In the genomic region with DNA sequence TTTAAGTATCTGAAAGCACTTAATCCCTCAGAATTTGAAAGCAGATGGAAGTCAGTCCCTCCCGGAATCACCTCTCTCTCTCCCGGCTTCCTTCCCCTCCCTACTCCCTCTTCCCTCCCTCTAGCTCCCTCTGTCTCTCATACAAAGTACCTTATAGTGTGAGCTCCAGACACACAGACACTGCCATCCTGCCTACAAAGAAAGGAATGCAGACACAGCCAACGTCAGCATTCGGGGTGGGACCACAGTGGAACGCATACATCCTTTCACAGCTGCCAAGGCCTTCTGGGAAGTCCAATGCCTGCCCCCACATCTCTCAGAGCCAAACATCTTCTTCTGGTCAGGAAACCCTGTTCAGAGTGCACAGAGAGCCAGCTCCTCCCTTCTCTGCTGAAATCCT, we compare ENCODE assay signal across 8 cellular contexts. TPM values are rescaled to one million over a fixed set of nuclear protein-coding genes. Genes with fewer than 3 reads are reported as not detected.
DNase-seq lines count a peak whose midpoint lies in the region; ATAC-seq and TF ChIP-seq lines count a peak whose summit lies in the region.

No MANE protein-coding gene starts in this region.

- no peaks in the 10 kb centered on the region for H4K20me1 ChIP-seq in HCT116 (ENCODE audit: insufficient read depth)
- no peaks in the 10 kb centered on the region for H4K20me1 ChIP-seq in SK-N-SH (ENCODE audit: insufficient read depth)

- peaks cover 0 to 8% of the 10 kb centered on the region in 2 experiments; a peak in 2 of 4 replicates for H3K4me1 ChIP-seq in HCT116 (ENCODE audit: control insufficient read depth in 1 of 2, insufficient read depth in 2 of 2, low read length in 2 of 2)
- H3K4me1 ChIP-seq in SK-N-SH (ENCODE audit: control insufficient read depth in 1 of 2, insufficient read depth in 2 of 2, low read depth in 1 of 2, low read length in 1 of 2) = peaks cover 14 to 83% of the 10 kb centered on the region in 2 experiments

- RAD21 ChIA-PET in HCT116 (lab: Charles Lee; ENCODE audit: low non-redundant PET in 1 of 2, low total read pairs in 2 of 2, uncharacterized antibody in 2 of 2, unreplicated experiment in 2 of 2) = interaction anchor here in 1 of 2 experiments (0.6 kb wide), 1 partner anchor 81 kb away, joined by 3 read pairs; no protein-coding TSS in a partner anchor

- no peak overlapping the region for H2AFZ ChIP-seq in HCT116 (ENCODE audit: low read depth, low read length, poor library complexity, severe bottlenecking)
- H2AFZ ChIP-seq in SK-N-SH (ENCODE audit: low read depth) = peak overlapping the region; percentile 56

- no TSS peak for BruUV-seq in HCT116 (replicated peaks; lab: Mats Ljungman, UMichigan)

- H3K79me2 ChIP-seq in HCT116 (ENCODE audit: insufficient read depth, low read length) = peaks cover 9% of the 10 kb centered on the region; the same call in 1 of the 2 replicates
- H3K79me2 ChIP-seq in SK-N-SH (ENCODE audit: insufficient read depth) = peaks cover 35% of the 10 kb centered on the region

- H3K27me3 ChIP-seq in HCT116 (ENCODE audit: insufficient read depth, low read length) = no peaks in the 10 kb centered on the region
- no peaks in the 10 kb centered on the region for H3K27me3 ChIP-seq in SK-N-SH (ENCODE audit: insufficient read depth)

- no peaks in the 10 kb centered on the region for H3F3A ChIP-seq in SK-N-SH (replicated peaks; ENCODE audit: insufficient read depth)

- intact Hi-C loops in HCT116 (cut with micrococcal nuclease) = no loop called here

- no peak; a peak in 1 of 4 replicates for TF ChIP-seq EP300 in SK-N-SH (IDR thresholded peaks at IDR 0.05; ENCODE audit: borderline replicate concordance in 1 of 2, low read depth in 1 of 2, low read length in 1 of 2)

- H3K9ac ChIP-seq in HCT116 (ENCODE audit: low read length) (no peak overlapping the region), SK-N-SH (peak overlapping the region; percentile 23)

- no peak overlapping the region for H3K4me2 ChIP-seq in HCT116 (ENCODE audit: low read length)
- H3K4me2 ChIP-seq in SK-N-SH = peak overlapping the region; percentile 57

- H3K27ac ChIP-seq in HCT116 (ENCODE audit: low read depth, low read length) (no peak overlapping the region), SK-N-SH (ENCODE audit: low read depth in 2 of 2, low read length in 1 of 2) (peak overlapping the region; percentile 81 to 98)

- H3K9me3 ChIP-seq in HCT116 (ENCODE audit: control insufficient read depth in 1 of 2, insufficient read depth in 1 of 2, low read depth in 1 of 2, low read length in 2 of 2) = no peaks in the 10 kb centered on the region
- no peaks in the 10 kb centered on the region for H3K9me3 ChIP-seq in SK-N-SH

- H3K36me3 ChIP-seq in HCT116 (ENCODE audit: control insufficient read depth in 1 of 2, insufficient read depth in 2 of 2, low read length in 2 of 2) (no peaks in the 10 kb centered on the region; a peak in 1 of 4 replicates), SK-N-SH (replicated peaks in 1 of 2; ENCODE audit: control insufficient read depth in 1 of 2, insufficient read depth in 2 of 2, low read length in 1 of 2) (peaks cover 0 to 2% of the 10 kb centered on the region in 2 experiments)

- H3K9me2 ChIP-seq in HCT116 (ENCODE audit: insufficient read depth) (no peaks in the 10 kb centered on the region), SK-N-SH (no peaks in the 10 kb centered on the region)

- 8% methylated on average over 5 of the region's 5 CpGs for WGBS in SK-N-SH (ENCODE audit: low lambda C conversion rate)

- TF ChIP-seq POLR2A in HCT116 (IDR thresholded peaks at IDR 0.05; ENCODE audit: borderline replicate concordance, extremely low read depth, insufficient read depth, insufficient read length) = no peak

- H3K4me3 ChIP-seq in HCT116 (replicated peaks in 1 of 2; ENCODE audit: low read depth in 1 of 2, low read length in 2 of 2) (no peak overlapping the region), SK-N-SH (ENCODE audit: low read depth in 2 of 2, low read length in 1 of 2) (0 out of 4 replicates have a peak overlapping the region, but pooled peaks of 1 of the 2 experiments have one; percentile 3)

- POLR2A ChIA-PET in HCT116 (lab: Charles Lee) = interaction anchor here (1.2 to 1.4 kb wide), 2 partner anchors 9 to 36 kb away, joined by 3 to 5 read pairs; a partner anchor contains a TSS
- POLR2A ChIA-PET in SK-N-SH (lab: Yijun Ruan, JAX) = interaction anchor here (1.3 kb wide), 1 partner anchor 9 kb away, joined by 5 read pairs; no protein-coding TSS in a partner anchor

- peak; percentile 89 for ATAC-seq in HCT116
- ATAC-seq in omental fat pad (ENCODE audit: low FRiP score) = peak; percentile 85
- no peak for ATAC-seq in HG02588 (IDR thresholded peaks at IDR 0.05; ENCODE audit: unreplicated experiment)

- CTCF ChIA-PET in HCT116 (lab: Charles Lee) (interaction anchor here (0.8 kb wide), 1 partner anchor 304 kb away, joined by 3 read pairs; no protein-coding TSS in a partner anchor), SK-N-SH (lab: Yijun Ruan, JAX) (interaction anchor here (0.5 to 2.5 kb wide), 9 partner anchors 9 to 410 kb away, joined by 3 to 13 read pairs (median 3); a partner anchor contains a TSS)

- TF ChIP-seq CTCF in HCT116 (IDR thresholded peaks at IDR 0.05 in 2 of 3, conservative IDR thresholded peaks at IDR 0.05 in 1 of 3; ENCODE audit: borderline replicate concordance in 1 of 3, insufficient read depth in 1 of 3, low read depth in 2 of 3, low read length in 2 of 3) = 0 out of 6 replicates have a peak, but pooled peaks of 2 of the 3 experiments have one; percentile 11 to 19
- peak; percentile 61 for TF ChIP-seq CTCF in SK-N-SH (IDR thresholded peaks at IDR 0.05)
- no peak for TF ChIP-seq CTCF in omental fat pad (IDR thresholded peaks at IDR 0.05)

- TF ChIP-seq RAD21 in HCT116 (IDR thresholded peaks at IDR 0.05; ENCODE audit: low read depth) (0 out of 2 replicates have a peak, but pooled peaks have one; percentile 4), SK-N-SH (IDR thresholded peaks at IDR 0.05; ENCODE audit: low read length) (peak; percentile 49)

- peak; percentile 8 for DNase-seq in HCT116 (ENCODE audit: low read depth, low spot score)
- DNase-seq in SK-N-SH = no peak
- peak; percentile 86 for DNase-seq in foreskin melanocyte
- peak; percentile 77 for DNase-seq in omental fat pad (ENCODE audit: low spot score)
- DNase-seq in NCI-H1417 (lab: John Stamatoyannopoulos, UW) = no peak
- no peak for DNase-seq in activated T-cell treated with anti-CD3 and anti-CD28 coated beads, Interleukin-2, amount 50 U/mL, for 1 hour
- DNase-seq in NCI-H1105 treated with DMSO at 0.1 percent for 48 hours (lab: John Stamatoyannopoulos, UW) = no peak

TF ChIP-seq in HCT116, 20 proteins besides CTCF, POLR2A, EP300 and RAD21 (continues in another document):
- no peak for TF ChIP-seq SP1 (IDR thresholded peaks at IDR 0.05; ENCODE audit: low read depth)
- no peak for TF ChIP-seq EGR1 (IDR thresholded peaks at IDR 0.05; ENCODE audit: low read depth)
- no peak for TF ChIP-seq JUND (IDR thresholded peaks at IDR 0.05)

TF ChIP-seq in SK-N-SH, 30 proteins besides CTCF, POLR2A, EP300 and RAD21 (continues in another document):
- TF ChIP-seq TCF12 (IDR thresholded peaks at IDR 0.05) (peak; percentile 49; the same call in 1 of the 2 replicates), SIN3A (IDR thresholded peaks at IDR 0.05; ENCODE audit: borderline replicate concordance, low read depth, low read length) (0 out of 2 replicates have a peak, but pooled peaks have one; percentile 78), YY1 (IDR thresholded peaks at IDR 0.05; ENCODE audit: low read depth) (no peak; the same call in 1 of the 2 replicates), POLR2AphosphoS5 (IDR thresholded peaks at IDR 0.05; ENCODE audit: low read depth, low read length) (peak; percentile 61; the same call in 1 of the 2 replicates), GABPA (IDR thresholded peaks at IDR 0.05; ENCODE audit: low read depth) (peak; percentile 55)
- TF ChIP-seq, protein P1, sequence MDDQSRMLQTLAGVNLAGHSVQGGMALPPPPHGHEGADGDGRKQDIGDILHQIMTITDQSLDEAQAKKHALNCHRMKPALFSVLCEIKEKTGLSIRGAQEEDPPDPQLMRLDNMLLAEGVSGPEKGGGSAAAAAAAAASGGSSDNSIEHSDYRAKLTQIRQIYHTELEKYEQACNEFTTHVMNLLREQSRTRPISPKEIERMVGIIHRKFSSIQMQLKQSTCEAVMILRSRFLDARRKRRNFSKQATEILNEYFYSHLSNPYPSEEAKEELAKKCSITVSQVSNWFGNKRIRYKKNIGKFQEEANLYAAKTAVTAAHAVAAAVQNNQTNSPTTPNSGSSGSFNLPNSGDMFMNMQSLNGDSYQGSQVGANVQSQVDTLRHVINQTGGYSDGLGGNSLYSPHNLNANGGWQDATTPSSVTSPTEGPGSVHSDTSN (IDR thresholded peaks at IDR 0.05) = peak; percentile 50; the same call in 1 of the 2 replicates
- TF ChIP-seq, protein P2, sequence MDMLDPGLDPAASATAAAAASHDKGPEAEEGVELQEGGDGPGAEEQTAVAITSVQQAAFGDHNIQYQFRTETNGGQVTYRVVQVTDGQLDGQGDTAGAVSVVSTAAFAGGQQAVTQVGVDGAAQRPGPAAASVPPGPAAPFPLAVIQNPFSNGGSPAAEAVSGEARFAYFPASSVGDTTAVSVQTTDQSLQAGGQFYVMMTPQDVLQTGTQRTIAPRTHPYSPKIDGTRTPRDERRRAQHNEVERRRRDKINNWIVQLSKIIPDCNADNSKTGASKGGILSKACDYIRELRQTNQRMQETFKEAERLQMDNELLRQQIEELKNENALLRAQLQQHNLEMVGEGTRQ (IDR thresholded peaks at IDR 0.05; ENCODE audit: borderline replicate concordance, low read depth, low read length) = no peak
- TF ChIP-seq, protein P3, sequence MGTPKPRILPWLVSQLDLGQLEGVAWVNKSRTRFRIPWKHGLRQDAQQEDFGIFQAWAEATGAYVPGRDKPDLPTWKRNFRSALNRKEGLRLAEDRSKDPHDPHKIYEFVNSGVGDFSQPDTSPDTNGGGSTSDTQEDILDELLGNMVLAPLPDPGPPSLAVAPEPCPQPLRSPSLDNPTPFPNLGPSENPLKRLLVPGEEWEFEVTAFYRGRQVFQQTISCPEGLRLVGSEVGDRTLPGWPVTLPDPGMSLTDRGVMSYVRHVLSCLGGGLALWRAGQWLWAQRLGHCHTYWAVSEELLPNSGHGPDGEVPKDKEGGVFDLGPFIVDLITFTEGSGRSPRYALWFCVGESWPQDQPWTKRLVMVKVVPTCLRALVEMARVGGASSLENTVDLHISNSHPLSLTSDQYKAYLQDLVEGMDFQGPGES (IDR thresholded peaks at IDR 0.05; ENCODE audit: low read depth, low read length) = no peak

RNA-seq across cellular contexts. Expression of a gene that starts 9.3 kb away (rescaled TPM):
- 5.9 TPM for total RNA-seq in HCT116 (2021; ENCODE audit: unreplicated experiment)
- 2.4 and 2.8 TPM in 2 replicates for polyA plus RNA-seq in HCT116 (2012)
- 5.5 and 5.6 TPM in 2 replicates for polyA plus RNA-seq in SK-N-SH (2012; rRNA removed)
- polyA plus RNA-seq in SK-N-SH (2012; cell fraction: cytosol; rRNA removed) = 3.2 and 3.5 TPM in 2 replicates
- polyA plus RNA-seq in SK-N-SH (2012; cell fraction: nucleus; rRNA removed) = 15.0 and 18.3 TPM in 2 replicates
- 10 to 100 TPM; 18.8 to 48.7 (median 33.3) TPM for total RNA-seq in omental fat pad

RNA-seq across cellular contexts. Expression of a gene that starts 35.3 kb away (rescaled TPM):
- total RNA-seq in HCT116 (2021; ENCODE audit: unreplicated experiment) (60.6 TPM), omental fat pad (100 to 1,000 TPM in 2 of 4 donors, 10 to 100 TPM in 2; 33.6 to 210 (median 130) TPM)
- polyA plus RNA-seq in HCT116 (2012) = 26.4 and 31.8 TPM in 2 replicates
- 20.8 and 21.8 TPM in 2 replicates for polyA plus RNA-seq in SK-N-SH (2012; rRNA removed)
- 30.8 and 39.4 TPM in 2 replicates for polyA plus RNA-seq in SK-N-SH (2012; cell fraction: cytosol; rRNA removed)
- polyA plus RNA-seq in SK-N-SH (2012; cell fraction: nucleus; rRNA removed) = 10.2 and 10.5 TPM in 2 replicates

Comparison
In these comparisons a context has a peak if more than half of its experiments do, and no peak if none do; other contexts are left out.
1. DNase-seq: peak in HCT116 (single experiment), foreskin melanocyte (single experiment) and omental fat pad (single experiment); none in SK-N-SH (single experiment), NCI-H1417 (0 of 3), activated T-cell treated with anti-CD3 and anti-CD28 coated beads, Interleukin-2, amount 50 U/mL, for 1 hour (single experiment) and NCI-H1105 treated with DMSO at 0.1 percent for 48 hours (single experiment).
2. CTCF ChIP-seq: peak in HCT116 (2 of 3) and SK-N-SH (single experiment); none in omental fat pad (0 of 3).